8 cellular contexts compared by ENCODE assay signal in the genomic region with DNA sequence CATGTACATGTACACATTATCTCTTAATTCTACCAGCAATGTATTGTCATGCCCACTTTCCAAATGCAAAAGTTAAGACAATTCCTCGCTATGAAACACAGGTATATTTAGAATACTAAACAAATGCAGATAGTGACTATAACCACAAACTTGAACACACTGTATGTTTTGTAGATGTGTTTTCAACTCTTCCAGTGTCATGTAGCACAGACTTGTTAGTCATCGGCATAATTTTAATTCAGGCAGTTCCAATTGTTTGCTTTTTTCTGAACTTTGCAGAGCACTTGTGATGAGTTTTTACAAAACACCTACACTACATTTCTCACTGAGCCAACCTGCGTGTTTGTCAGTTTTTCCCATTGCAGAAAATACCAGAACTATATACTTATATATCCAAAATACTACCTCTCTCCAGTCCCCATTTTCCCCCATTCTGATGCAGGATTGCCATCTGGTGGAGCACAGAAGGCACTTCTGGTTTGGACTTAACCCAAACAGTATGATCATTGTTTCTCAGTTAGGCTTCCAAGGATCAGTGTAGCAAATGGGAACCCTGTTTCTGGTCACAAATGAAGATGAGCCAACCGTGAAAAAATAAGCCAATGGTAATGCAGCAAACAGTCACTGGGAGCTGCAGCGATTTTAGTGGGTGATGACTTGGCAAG.
DNase-seq lines count a peak whose midpoint lies in the region; ATAC-seq and TF ChIP-seq lines count a peak whose summit lies in the region.

No MANE protein-coding gene starts in this region.

- H3K4me1 ChIP-seq in breast epithelium = no peaks in the 10 kb centered on the region

- no peaks in the 10 kb centered on the region for H3K36me3 ChIP-seq in breast epithelium

- ATAC-seq in HG02759 (IDR thresholded peaks at IDR 0.05; ENCODE audit: unreplicated experiment) = no peak
- no peak for ATAC-seq in GM19023 (IDR thresholded peaks at IDR 0.05; ENCODE audit: unreplicated experiment)
- ATAC-seq in HG02884 (IDR thresholded peaks at IDR 0.05; ENCODE audit: unreplicated experiment) = no peak

- POLR2A ChIA-PET in HEK293T (lab: Yijun Ruan, JAX) = interaction anchor here (1.1 kb wide), 1 partner anchor 143 kb away, joined by 4 read pairs; the partner anchor contains the start of gene ADGRB3

- H3K27ac ChIP-seq in breast epithelium = no peak overlapping the region

- TF ChIP-seq POLR2A in breast epithelium (IDR thresholded peaks at IDR 0.05) = no peak

- no peaks in the 10 kb centered on the region for H3K27me3 ChIP-seq in breast epithelium

- peak in 2 of 3 donors; percentile 36 to 37 for TF ChIP-seq CTCF in breast epithelium (IDR thresholded peaks at IDR 0.05)

- intact Hi-C loops in breast epithelium (cut with DNase I; ENCODE audit: low total_unique reads) = no loop called here

- DNase-seq in COR-L47 (lab: John Stamatoyannopoulos, UW) = peak; percentile 55
- DNase-seq in HEK293T (ENCODE audit: extremely low spot score) = peak; percentile 45
- DNase-seq in NCI-H526 treated with DMSO at 0.1 percent for 48 hours (lab: John Stamatoyannopoulos, UW) = peak; percentile 29
- no peak for DNase-seq in breast epithelium (ENCODE audit: low spot score in 2 of 2)
- peak; percentile 72 for DNase-seq in left kidney (ENCODE audit: low read depth, low spot score)

- no peaks in the 10 kb centered on the region for H3K9me3 ChIP-seq in breast epithelium

- no peak overlapping the region for H3K4me3 ChIP-seq in breast epithelium

- CTCF ChIA-PET in HEK293T (lab: Yijun Ruan, JAX) = interaction anchor here (1.1 to 3.6 kb wide), 3 partner anchors 136 to 143 kb away, joined by 3 to 14 read pairs (median 5); partner anchors contain the start of gene ADGRB3

TF ChIP-seq in HEK293T, 16 proteins besides CTCF, POLR2A, EP300 and RAD21:
- no peak for TF ChIP-seq LEF1 (IDR thresholded peaks at IDR 0.05; ENCODE audit: borderline replicate concordance)
- TF ChIP-seq ELF4 (IDR thresholded peaks at IDR 0.05) = no peak
- TF ChIP-seq, protein P1, sequence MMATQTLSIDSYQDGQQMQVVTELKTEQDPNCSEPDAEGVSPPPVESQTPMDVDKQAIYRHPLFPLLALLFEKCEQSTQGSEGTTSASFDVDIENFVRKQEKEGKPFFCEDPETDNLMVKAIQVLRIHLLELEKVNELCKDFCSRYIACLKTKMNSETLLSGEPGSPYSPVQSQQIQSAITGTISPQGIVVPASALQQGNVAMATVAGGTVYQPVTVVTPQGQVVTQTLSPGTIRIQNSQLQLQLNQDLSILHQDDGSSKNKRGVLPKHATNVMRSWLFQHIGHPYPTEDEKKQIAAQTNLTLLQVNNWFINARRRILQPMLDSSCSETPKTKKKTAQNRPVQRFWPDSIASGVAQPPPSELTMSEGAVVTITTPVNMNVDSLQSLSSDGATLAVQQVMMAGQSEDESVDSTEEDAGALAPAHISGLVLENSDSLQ (IDR thresholded peaks at IDR 0.05) = no peak
- no peak for TF ChIP-seq ARNT (IDR thresholded peaks at IDR 0.05)
- no peak for TF ChIP-seq TARDBP (IDR thresholded peaks at IDR 0.05)
- no peak for TF ChIP-seq FOXM1 (IDR thresholded peaks at IDR 0.05; ENCODE audit: borderline replicate concordance)
- TF ChIP-seq CTBP1 (IDR thresholded peaks at IDR 0.05; ENCODE audit: borderline replicate concordance) = no peak
- no peak for TF ChIP-seq BHLHE40 (IDR thresholded peaks at IDR 0.05; ENCODE audit: borderline replicate concordance)
- TF ChIP-seq SP1 (IDR thresholded peaks at IDR 0.05) = no peak
- TF ChIP-seq HDGF (IDR thresholded peaks at IDR 0.05; ENCODE audit: borderline replicate concordance) = no peak
- TF ChIP-seq FOXK2 (IDR thresholded peaks at IDR 0.05) = no peak
- TF ChIP-seq L3MBTL2 (conservative IDR thresholded peaks at IDR 0.05) = no peak
- TF ChIP-seq FOXA1 (IDR thresholded peaks at IDR 0.05) = no peak
- TF ChIP-seq SUZ12 (IDR thresholded peaks at IDR 0.05) = no peak

Comparison
In these comparisons a context has a peak if more than half of its experiments do, and no peak if none do; other contexts are left out.
1. DNase-seq: peak in COR-L47 (single experiment), HEK293T (single experiment), NCI-H526 treated with DMSO at 0.1 percent for 48 hours (single experiment) and left kidney (single experiment); none in breast epithelium (0 of 2).